ENCODE assay signal across 10 cellular contexts in the genomic region with DNA sequence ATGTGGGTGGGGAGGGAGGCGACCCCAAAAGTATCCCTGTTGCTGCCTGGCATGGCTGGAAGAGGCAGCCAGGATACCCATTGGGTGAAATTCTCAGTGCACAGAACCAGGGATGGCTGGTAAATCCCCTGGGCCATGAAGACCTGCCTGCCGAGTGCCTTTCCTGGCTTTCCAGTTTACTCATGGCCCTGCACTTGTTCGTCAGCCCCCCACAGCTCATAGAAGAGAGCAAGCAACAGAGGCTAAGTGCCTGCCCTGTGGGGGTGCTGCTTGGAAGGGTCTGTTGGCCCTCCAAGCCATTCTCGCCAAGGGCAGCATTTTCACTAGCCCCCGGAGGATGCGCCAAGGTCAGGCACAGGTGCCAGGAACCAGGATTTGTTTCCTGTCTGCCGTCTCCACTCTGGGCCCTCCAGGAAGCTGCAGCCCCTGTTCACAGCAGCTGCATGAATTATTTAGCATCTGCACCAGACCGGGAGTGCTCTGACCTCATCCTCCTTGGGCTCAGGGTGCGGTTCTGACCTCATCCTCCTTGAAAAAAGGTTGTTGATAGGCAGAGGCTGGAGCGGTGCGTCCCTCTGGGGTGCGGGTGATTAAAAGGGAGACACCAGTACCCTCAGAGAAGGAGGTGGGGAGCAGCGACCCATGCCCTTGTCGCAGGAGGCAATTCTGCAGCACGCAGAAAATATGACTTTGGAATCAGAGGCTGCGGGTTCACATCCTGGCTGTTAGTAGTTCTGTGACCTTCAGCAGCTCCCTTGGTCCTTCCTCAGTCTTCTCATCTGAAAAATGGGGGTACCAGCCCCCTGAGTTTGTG. TPM values are rescaled to one million over a fixed set of nuclear protein-coding genes. Genes with fewer than 3 reads are reported as not detected.
DNase-seq lines count a peak whose midpoint lies in the region; ATAC-seq, FAIRE-seq and TF ChIP-seq lines count a peak whose summit lies in the region.
"Had no signal": no experiment of that assay in that cellular context is flagged by ENCODE, and none has a peak within 500 bp of the region (broad histone marks: within the 10 kb centered on the region; RNA-seq: fewer than 3 reads in every experiment).

No MANE protein-coding gene starts in this region.

- H3K4me1 ChIP-seq in BLaER1 treated with 17β-estradiol and CSF1 and Interleukin-3, amounts not matched to agents 10 nM and 100 nM: peaks cover 29 to 61% (median 56%) of the 10 kb centered on the region in 10 experiments

- TF ChIP-seq CTCF in GM13977 (IDR thresholded peaks at IDR 0.05; ENCODE audit: extremely low read depth, insufficient read depth, missing control alignments): no peak

- H3K9me3 Mint-ChIP-seq in naive thymus-derived CD8-positive, alpha-beta T cell: no peaks in the 10 kb centered on the region

- FAIRE-seq in HTR-8/SVneo (lab: Jason Lieb, UNC): peak; percentile 69

- H3K4me2 ChIP-seq in BLaER1 treated with 17β-estradiol and CSF1 and Interleukin-3, amounts not matched to agents 10 nM and 100 nM: peak overlapping the region; percentile 74 to 97 (median 91); a peak in 19 of 22 replicates
- H3K4me2 ChIP-seq: KMS-11 had no signal

- no peak for ATAC-seq in naive thymus-derived CD8-positive, alpha-beta T cell
- ATAC-seq in left lobe of liver (no peak), GM18873 (IDR thresholded peaks at IDR 0.05; ENCODE audit: low FRiP score, unreplicated experiment) (no peak)

- no peaks in the 10 kb centered on the region for H3K36me3 Mint-ChIP-seq in naive thymus-derived CD8-positive, alpha-beta T cell

- peaks cover 0 to 27% (median 12%) of the 10 kb centered on the region in 4 donors for H3K4me1 Mint-ChIP-seq in naive thymus-derived CD8-positive, alpha-beta T cell

- peaks cover 15 to 40% (median 25%) of the 10 kb centered on the region in 11 experiments; a peak in 19 of 22 replicates for H3K27me3 ChIP-seq in BLaER1 treated with 17β-estradiol and CSF1 and Interleukin-3, amounts not matched to agents 10 nM and 100 nM

- H3K4me3 Mint-ChIP-seq in naive thymus-derived CD8-positive, alpha-beta T cell: peak overlapping the region in 9 of 10 donors; percentile 31 to 72 (median 56)

- H3K36me3 ChIP-seq in BLaER1 treated with 17β-estradiol and CSF1 and Interleukin-3, amounts not matched to agents 10 nM and 100 nM: no peaks in the 10 kb centered on the region

- H3K4me3 ChIP-seq in BLaER1 treated with 17β-estradiol and CSF1 and Interleukin-3, amounts not matched to agents 10 nM and 100 nM: no peak overlapping the region

- POLR2A ChIA-PET in naive thymus-derived CD8-positive, alpha-beta T cell (lab: Charles Lee): no interaction called here

- peak overlapping the region in 6 of 10 donors; percentile 19 to 64 (median 40) for H3K27ac Mint-ChIP-seq in naive thymus-derived CD8-positive, alpha-beta T cell

- H3K9ac ChIP-seq in BLaER1 treated with 17β-estradiol and CSF1 and Interleukin-3, amounts not matched to agents 10 nM and 100 nM: peak overlapping the region in 4 of 11 experiments; percentile 25 to 55 (median 50); a peak in 1 of 22 replicates
- H3K9ac ChIP-seq: KMS-11 had no signal

- H4K20me1 ChIP-seq in BLaER1 treated with 17β-estradiol and CSF1 and Interleukin-3, amounts not matched to agents 10 nM and 100 nM: no peaks in the 10 kb centered on the region; a peak in 1 of 22 replicates

- peak overlapping the region in 4 of 11 experiments; percentile 10 to 69 (median 54); a peak in 3 of 22 replicates for H3K27ac ChIP-seq in BLaER1 treated with 17β-estradiol and CSF1 and Interleukin-3, amounts not matched to agents 10 nM and 100 nM
- H3K27ac ChIP-seq in caudate nucleus (ENCODE audit: low read depth, low read length): peak overlapping the region; percentile 21
- H3K27ac ChIP-seq: KMS-11 had no signal

- DNase-seq in HTR-8/SVneo (ENCODE audit: insufficient read length, low spot score) (no peak), caudate nucleus (lab: John Stamatoyannopoulos, UW) (no peak), left lobe of liver (ENCODE audit: low spot score) (no peak), GM13977 (ENCODE audit: low spot score) (no peak), COLO829 (ENCODE audit: low spot score) (no peak)
- peak in 1 of 10 donors; percentile 38 for DNase-seq in naive thymus-derived CD8-positive, alpha-beta T cell
- DNase-seq: hypothalamus had no signal

- H3K9me3 ChIP-seq in BLaER1 treated with 17β-estradiol and CSF1 and Interleukin-3, amounts not matched to agents 10 nM and 100 nM (replicated peaks in 1 of 11): no peaks in the 10 kb centered on the region

- peaks cover 0 to 5% (median 0%) of the 10 kb centered on the region in 5 donors for H3K27me3 Mint-ChIP-seq in naive thymus-derived CD8-positive, alpha-beta T cell

- in situ Hi-C loops in GM13977 (cut with MboI; ENCODE audit: low pct_unique_long_range_greater_than_20kb, low sequenced_read_pairs, unreplicated experiment): no loop called here

RNA-seq across cellular contexts. Expression of a gene that starts 14.2 kb away (rescaled TPM):
- 1 to 10 TPM; 5.9 to 6.3 TPM for total RNA-seq in naive thymus-derived CD8-positive, alpha-beta T cell
- polyA plus RNA-seq in naive thymus-derived CD8-positive, alpha-beta T cell: 10 to 100 TPM; 10.0 to 37.6 (median 14.1) TPM
- 3.8 TPM for total RNA-seq in left lobe of liver

RNA-seq across cellular contexts. Expression of a gene that starts 20.3 kb away (rescaled TPM):
- not detected for total RNA-seq in naive thymus-derived CD8-positive, alpha-beta T cell
- polyA plus RNA-seq in naive thymus-derived CD8-positive, alpha-beta T cell: under 1 TPM in 1 of 3 donors, not detected in 2; 0.09 TPM
- 243 TPM for total RNA-seq in left lobe of liver

Comparison
In these comparisons a context has a peak if more than half of its experiments do, and no peak if none do; other contexts are left out.
1. RNA of a gene that starts 20.3 kb away (total RNA-seq): 243 TPM in left lobe of liver (single experiment); not detected in naive thymus-derived CD8-positive, alpha-beta T cell; every median in the first group is over 100 times any median in the second.